In genomic region chr12:58957298-58957697, GRCh38 we compare ENCODE assay signal across 22 cellular contexts. TPM values are rescaled to one million over a fixed set of nuclear protein-coding genes. Genes with fewer than 3 reads are reported as not detected.
A peak's percentile ranks its signal among the peaks of the same experiment; 100 is the strongest.
DNase-seq lines count a peak whose midpoint lies in the region; ATAC-seq and TF ChIP-seq lines count a peak whose summit lies in the region.
"Had no signal": no experiment of that assay in that cellular context is flagged by ENCODE, and none has a peak within 500 bp of the region (broad histone marks: within the 10 kb centered on the region; RNA-seq: fewer than 3 reads in every experiment).

No MANE protein-coding gene starts in this region.

- CTCF ChIA-PET in WTC11 (lab: Charles Lee) = no interaction called here

- no peak overlapping the region for H2BK12ac ChIP-seq in neuronal stem cell (ENCODE audit: low read length)

- no peaks in the 10 kb centered on the region for H3K27me3 ChIP-seq in GM23338 (ENCODE audit: insufficient read depth)
- no peaks in the 10 kb centered on the region for H3K27me3 ChIP-seq in neuronal stem cell (ENCODE audit: control insufficient read depth in 3 of 3, insufficient read depth in 3 of 3, low read depth in 1 of 3, low read length in 3 of 3)
- H3K27me3 ChIP-seq in smooth muscle cell (ENCODE audit: low read depth) = no peaks in the 10 kb centered on the region
- H3K27me3 ChIP-seq: BE2C; BLaER1 treated with 17β-estradiol and CSF1 and Interleukin-3, amounts not matched to agents 10 nM and 100 nM had no signal

- no peak overlapping the region for H3K14ac ChIP-seq in neuronal stem cell (ENCODE audit: low read length)

- no peak overlapping the region for H3K4ac ChIP-seq in neuronal stem cell (ENCODE audit: low read length)

- no peak overlapping the region for H3K27ac ChIP-seq in GM23338 (ENCODE audit: low read depth)
- H3K27ac ChIP-seq in neuronal stem cell (replicated peaks; ENCODE audit: low read length) = peak overlapping the region; percentile 36
- H3K27ac ChIP-seq in smooth muscle cell (ENCODE audit: low read depth) = no peak overlapping the region
- H3K27ac ChIP-seq: A549; BLaER1 treated with 17β-estradiol and CSF1 and Interleukin-3, amounts not matched to agents 10 nM and 100 nM had no signal

- H2AK5ac ChIP-seq in neuronal stem cell (ENCODE audit: low read depth, low read length) = no peak overlapping the region

- H3K27me3 Mint-ChIP-seq in GM23338 (ENCODE audit: insufficient read depth, low read depth, poor library complexity) = no peaks in the 10 kb centered on the region
- no peaks in the 10 kb centered on the region for H3K27me3 Mint-ChIP-seq in WTC11 (ENCODE audit: low read depth)
- no peaks in the 10 kb centered on the region for H3K27me3 Mint-ChIP-seq in nephron (ENCODE audit: low read depth)
- H3K27me3 Mint-ChIP-seq: CD4-positive, alpha-beta T cell; CD8-positive, alpha-beta memory T cell had no signal

- H3K36me3 Mint-ChIP-seq in GM23338 (ENCODE audit: low read depth) (no peaks in the 10 kb centered on the region), WTC11 (no peaks in the 10 kb centered on the region), nephron (ENCODE audit: low read depth) (no peaks in the 10 kb centered on the region)
- H3K36me3 Mint-ChIP-seq: CD14-positive monocyte; CD8-positive, alpha-beta memory T cell had no signal

- peaks cover 16% of the 10 kb centered on the region for H3K4me1 Mint-ChIP-seq in GM23338
- peaks cover 13% of the 10 kb centered on the region for H3K4me1 Mint-ChIP-seq in WTC11
- peaks cover 45% of the 10 kb centered on the region for H3K4me1 Mint-ChIP-seq in nephron
- H3K4me1 Mint-ChIP-seq: CD14-positive monocyte; CD8-positive, alpha-beta memory T cell had no signal

- H2AFZ ChIP-seq in GM23338 = no peak overlapping the region
- H2AFZ ChIP-seq in neuronal stem cell (ENCODE audit: low read length) = no peak overlapping the region
- no peak overlapping the region for H2AFZ ChIP-seq in smooth muscle cell (ENCODE audit: low read depth)

- ATAC-seq in GM23338 = no peak
- ATAC-seq in WTC11 = no peak
- no peak for ATAC-seq in GM18498 (IDR thresholded peaks at IDR 0.05; ENCODE audit: unreplicated experiment)
- ATAC-seq in omental fat pad (ENCODE audit: low FRiP score) = no peak
- ATAC-seq: A549 had no signal

- H2BK15ac ChIP-seq in neuronal stem cell (ENCODE audit: low read length) = no peak overlapping the region

- POLR2A ChIA-PET in WTC11 (lab: Charles Lee) = no interaction called here

- no peak overlapping the region for H2BK5ac ChIP-seq in neuronal stem cell (ENCODE audit: low read length)

- no peaks in the 10 kb centered on the region for H3K9me3 ChIP-seq in neuronal stem cell (replicated peaks in 1 of 2; ENCODE audit: control insufficient read depth in 2 of 2, insufficient read depth in 1 of 2, low read depth in 1 of 2, low read length in 2 of 2)
- no peaks in the 10 kb centered on the region for H3K9me3 ChIP-seq in smooth muscle cell (replicated peaks; ENCODE audit: low read depth)
- H3K9me3 ChIP-seq: A549; BE2C; BLaER1 treated with 17β-estradiol and CSF1 and Interleukin-3, amounts not matched to agents 10 nM and 100 nM; HAP-1 had no signal

- H4K91ac ChIP-seq in neuronal stem cell (ENCODE audit: low read depth, low read length, poor library complexity) = no peak overlapping the region

- DNase-seq in GM23338 (ENCODE audit: low spot score) (no peak), WTC11 (ENCODE audit: low spot score) (no peak), neuronal stem cell (ENCODE audit: low spot score) (no peak), NCI-H187 (lab: John Stamatoyannopoulos, UW) (no peak), smooth muscle cell (lab: John Stamatoyannopoulos, UW; ENCODE audit: unreplicated experiment) (no peak), omental fat pad (ENCODE audit: low spot score) (no peak)
- DNase-seq: 8988T; ACHN; AML-193; BE2C; CD4-positive, alpha-beta T cell; CD8-positive, alpha-beta memory T cell; DMS53; DMS79 treated with DMSO at 0.1 percent for 48 hours; GF-D8; GOT3 had no signal

- WGBS in neuronal stem cell (ENCODE audit: extremely low coverage in 2 of 2, insufficient read length in 2 of 2, insufficient replicate concordance in 1 of 2), 2 donors = no CpG with 5 or more reads among the region's 4 CpGs
- 92% methylated on average over 4 of the region's 4 CpGs for WGBS in smooth muscle cell (ENCODE audit: low lambda C conversion rate)

- peaks cover 7% of the 10 kb centered on the region; the same call in 1 of the 2 replicates for H3K4me1 ChIP-seq in GM23338 (ENCODE audit: insufficient read depth)
- peaks cover 5 to 6% of the 10 kb centered on the region in 2 donors for H3K4me1 ChIP-seq in neuronal stem cell (ENCODE audit: control insufficient read depth in 2 of 2, insufficient read depth in 1 of 2, low read depth in 1 of 2, low read length in 2 of 2)
- peaks cover 21% of the 10 kb centered on the region for H3K4me1 ChIP-seq in smooth muscle cell (ENCODE audit: low read depth)
- H3K4me1 ChIP-seq: BE2C; BLaER1 treated with 17β-estradiol and CSF1 and Interleukin-3, amounts not matched to agents 10 nM and 100 nM had no signal

- H2BK120ac ChIP-seq in neuronal stem cell (ENCODE audit: low read depth, low read length) = no peak overlapping the region

- no peak overlapping the region; the same call in 1 of the 2 replicates for H3K27ac Mint-ChIP-seq in GM23338
- peak overlapping the region; percentile 7; the same call in 1 of the 2 replicates for H3K27ac Mint-ChIP-seq in WTC11
- peak overlapping the region in 2 of 3 experiments; percentile 35 to 42 for H3K27ac Mint-ChIP-seq in nephron
- H3K27ac Mint-ChIP-seq: CD14-positive monocyte; CD4-positive, alpha-beta T cell; CD8-positive, alpha-beta memory T cell had no signal

- H3K18ac ChIP-seq in neuronal stem cell (ENCODE audit: low read length) = no peak overlapping the region

- TF ChIP-seq CTCF in GM23338 (conservative IDR thresholded peaks at IDR 0.05; ENCODE audit: low read depth in 2 of 2) = no peak
- TF ChIP-seq CTCF in WTC11 (IDR thresholded peaks at IDR 0.05) = no peak
- TF ChIP-seq CTCF in nephron (IDR thresholded peaks at IDR 0.05; ENCODE audit: unreplicated experiment in 3 of 3) = no peak
- no peak for TF ChIP-seq CTCF in smooth muscle cell (IDR thresholded peaks at IDR 0.05; ENCODE audit: borderline replicate concordance, insufficient read depth, poor library complexity, severe bottlenecking)
- TF ChIP-seq CTCF in omental fat pad (IDR thresholded peaks at IDR 0.05) = no peak

- H3K4me3 Mint-ChIP-seq in GM23338 (no peak overlapping the region), WTC11 (no peak overlapping the region), nephron (no peak overlapping the region)
- H3K4me3 Mint-ChIP-seq: CD14-positive monocyte; CD4-positive, alpha-beta T cell; CD8-positive, alpha-beta memory T cell had no signal

- no peaks in the 10 kb centered on the region for H3K79me1 ChIP-seq in neuronal stem cell (ENCODE audit: low read depth, low read length)

- H3K4me2 ChIP-seq in GM23338 = 0 out of 2 replicates have a peak overlapping the region, but pooled peaks have one; percentile 45
- H3K4me2 ChIP-seq in neuronal stem cell (ENCODE audit: insufficient read depth, low read length, poor library complexity, severe bottlenecking) = no peak overlapping the region
- no peak overlapping the region for H3K4me2 ChIP-seq in smooth muscle cell
- H3K4me2 ChIP-seq: A549; BLaER1 treated with 17β-estradiol and CSF1 and Interleukin-3, amounts not matched to agents 10 nM and 100 nM had no signal

- H3K4me3 ChIP-seq in GM23338 (no peak overlapping the region), neuronal stem cell (ENCODE audit: low read length in 2 of 2) (no peak overlapping the region), smooth muscle cell (no peak overlapping the region)
- H3K4me3 ChIP-seq: A549; BLaER1 treated with 17β-estradiol and CSF1 and Interleukin-3, amounts not matched to agents 10 nM and 100 nM; HAP-1 had no signal

- no peaks in the 10 kb centered on the region for H3K9me2 ChIP-seq in GM23338 (ENCODE audit: insufficient read depth)

- H3K9ac ChIP-seq in neuronal stem cell (ENCODE audit: low read depth, low read length, poor library complexity) (no peak overlapping the region), smooth muscle cell (ENCODE audit: low read depth) (no peak overlapping the region)
- H3K9ac ChIP-seq: BLaER1 treated with 17β-estradiol and CSF1 and Interleukin-3, amounts not matched to agents 10 nM and 100 nM had no signal

- no peaks in the 10 kb centered on the region for H4K20me1 ChIP-seq in GM23338 (replicated peaks; ENCODE audit: insufficient read depth)
- H4K20me1 ChIP-seq in smooth muscle cell (ENCODE audit: low read depth) = no peaks in the 10 kb centered on the region
- H4K20me1 ChIP-seq: BLaER1 treated with 17β-estradiol and CSF1 and Interleukin-3, amounts not matched to agents 10 nM and 100 nM had no signal

- H3F3A ChIP-seq in GM23338 (replicated peaks; ENCODE audit: low read depth) (no peaks in the 10 kb centered on the region), smooth muscle cell (ENCODE audit: low read depth) (no peaks in the 10 kb centered on the region)

- no peaks in the 10 kb centered on the region for H3K79me2 ChIP-seq in GM23338 (replicated peaks; ENCODE audit: insufficient read depth)
- no peaks in the 10 kb centered on the region for H3K79me2 ChIP-seq in smooth muscle cell (ENCODE audit: low read depth)

- no peaks in the 10 kb centered on the region for H3K9me3 Mint-ChIP-seq in GM23338
- H3K9me3 Mint-ChIP-seq in WTC11 = no peaks in the 10 kb centered on the region
- no peaks in the 10 kb centered on the region for H3K9me3 Mint-ChIP-seq in nephron

- H3K23ac ChIP-seq in neuronal stem cell (ENCODE audit: low read depth, low read length, poor library complexity) = no peak overlapping the region

- H4K8ac ChIP-seq in neuronal stem cell (ENCODE audit: low read depth, low read length) = peak overlapping the region; percentile 23

- H3K36me3 ChIP-seq in GM23338 (ENCODE audit: insufficient read depth) = no peaks in the 10 kb centered on the region
- no peaks in the 10 kb centered on the region for H3K36me3 ChIP-seq in neuronal stem cell (replicated peaks in 1 of 2; ENCODE audit: control insufficient read depth in 2 of 2, insufficient read depth in 2 of 2, low read length in 2 of 2)
- no peaks in the 10 kb centered on the region for H3K36me3 ChIP-seq in smooth muscle cell (ENCODE audit: low read depth)
- H3K36me3 ChIP-seq: BE2C; BLaER1 treated with 17β-estradiol and CSF1 and Interleukin-3, amounts not matched to agents 10 nM and 100 nM; HAP-1 had no signal

TF ChIP-seq in GM23338, 12 proteins besides CTCF, POLR2A, EP300 and RAD21 (continues in another document):
- TF ChIP-seq STAT1 (IDR thresholded peaks at IDR 0.05; ENCODE audit: unreplicated experiment) = no peak

TF ChIP-seq in WTC11, 78 proteins besides CTCF, POLR2A, EP300 and RAD21:
- no peak for TF ChIP-seq ZNF138 (CRISPR knock-in tag; conservative IDR thresholded peaks at IDR 0.05)
TF ChIP-seq in WTC11: peak in this region for 0.

RNA-seq across cellular contexts. Expression of gene LRIG3, which starts 37.0 kb away (rescaled TPM):
- 7.5 and 10.9 TPM in 2 replicates for total RNA-seq in GM23338 (2014; rRNA removed; shearing (Covaris generic))
- polyA plus RNA-seq in GM23338 (2016; fragmentation: Nextera tagmentation; extraction: Ambion mirVana) (1.6 and 1.9 TPM in 2 replicates), smooth muscle cell (6.7 and 9.0 TPM in 2 replicates)
- total RNA-seq in WTC11 (2021) (7.8 to 13.0 TPM (median 8.5 TPM) in 3 replicates), smooth muscle cell (19.9 and 22.4 TPM in 2 replicates), omental fat pad (10 to 100 TPM; 22.6 to 69.8 (median 31.4) TPM)
- polyA plus RNA-seq in neuronal stem cell (2013, experiment 1 of 2) = 15.0 TPM
- polyA plus RNA-seq in neuronal stem cell (2013, experiment 2 of 2) = 14.5 TPM
- total RNA-seq: CD4-positive, alpha-beta T cell had no signal
- polyA plus RNA-seq: CD14-positive monocyte; CD8-positive, alpha-beta memory T cell had no signal
